Comparison of ENCODE assay signal across 18 cellular contexts in the genomic region with DNA sequence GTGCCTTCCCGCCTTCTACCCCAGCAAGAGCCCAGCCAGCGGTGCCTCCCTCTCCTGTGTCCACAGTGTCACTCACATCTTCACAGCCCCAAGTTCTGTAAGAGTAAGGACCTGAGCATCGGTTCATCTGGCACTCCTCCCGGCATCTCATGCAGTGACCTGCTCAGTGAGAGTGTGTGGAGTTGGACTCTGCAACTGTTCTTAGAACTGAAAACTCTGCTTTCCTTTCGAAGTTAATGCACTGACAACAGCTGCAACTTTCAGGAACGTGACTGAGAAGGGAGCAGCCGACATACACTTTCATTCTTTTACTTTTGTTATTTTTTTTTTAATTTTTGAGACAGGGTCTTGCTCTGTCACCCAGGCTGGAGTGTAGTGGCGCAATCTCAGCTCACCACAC. TPM values are rescaled to one million over a fixed set of nuclear protein-coding genes. Genes with fewer than 3 reads are reported as not detected.
DNase-seq lines count a peak whose midpoint lies in the region; ATAC-seq and TF ChIP-seq lines count a peak whose summit lies in the region.
"Had no signal": no experiment of that assay in that cellular context is flagged by ENCODE, and none has a peak within 500 bp of the region (broad histone marks: within the 10 kb centered on the region; RNA-seq: fewer than 3 reads in every experiment).

No MANE protein-coding gene starts in this region.

- no peak for DNase-seq in H9
- peak; percentile 50 for DNase-seq in MM.1S
- DNase-seq in Panc1 (ENCODE audit: low read depth, low spot score) = no peak
- DNase-seq in activated T-cell treated with anti-CD3 and anti-CD28 coated beads for 4 hours = no peak
- DNase-seq in NCI-H128 (lab: John Stamatoyannopoulos, UW; ENCODE audit: unreplicated experiment) = no peak
- DNase-seq: AML-193; Caco-2; Calu3; CD4-positive, alpha-beta T cell; CD8-positive, alpha-beta T cell; DMS79 treated with DMSO at 0.1 percent for 48 hours; GF-D8 had no signal

- no peaks in the 10 kb centered on the region for H3K79me1 ChIP-seq in H9 (ENCODE audit: insufficient read depth, low read depth, low read length, poor library complexity, severe bottlenecking)

- no peak overlapping the region for H4K5ac ChIP-seq in H9 (ENCODE audit: insufficient read length, low read depth, low read length)

- no peaks in the 10 kb centered on the region for H3K23me2 ChIP-seq in H9 (ENCODE audit: insufficient read length, low read depth, low read length, poor library complexity, severe bottlenecking)

- ATAC-seq in Panc1 = no peak
- ATAC-seq in HG02642 (IDR thresholded peaks at IDR 0.05; ENCODE audit: poor library complexity, unreplicated experiment) = no peak
- ATAC-seq: A549; CD8-positive, alpha-beta T cell had no signal

- H2BK15ac ChIP-seq in H9 (ENCODE audit: low read depth, low read length) = peak overlapping the region; percentile 97; the same call in 1 of the 2 replicates

- BruUV-seq in Panc1 (replicated peaks; lab: Mats Ljungman, UMichigan) = TSS peak; percentile 40

- no peak overlapping the region for H4K8ac ChIP-seq in H9 (replicated peaks; ENCODE audit: insufficient read length, low read depth, low read length)

- H2BK5ac ChIP-seq in H9 (ENCODE audit: insufficient read length, low read length) = no peak overlapping the region

- CTCF ChIA-PET in Panc1 (lab: Charles Lee) = no interaction called here

- H4K20me1 ChIP-seq in H9 (ENCODE audit: control insufficient read depth, insufficient read depth, insufficient read length) (no peaks in the 10 kb centered on the region), MM.1S (ENCODE audit: insufficient read depth, low read length) (no peaks in the 10 kb centered on the region)

- in situ Hi-C loops in Panc1 (cut with HindIII; ENCODE audit: low pct_unique_long_range_greater_than_20kb, low sequenced_read_pairs) = no loop called here

- H3K4me2 ChIP-seq in H9 (ENCODE audit: insufficient read depth, insufficient read length, low read length) (no peak overlapping the region), MM.1S (ENCODE audit: low read depth, low read length) (no peak overlapping the region)
- H3K4me2 ChIP-seq: A549; BLaER1 treated with 17β-estradiol and CSF1 and Interleukin-3, amounts not matched to agents 10 nM and 100 nM had no signal

- peak overlapping the region in 1 of 3 experiments; percentile 34; a peak in 1 of 7 replicates for H3K27ac Mint-ChIP-seq in H9
- H3K27ac Mint-ChIP-seq: B cell; CD4-positive, alpha-beta T cell; CD8-positive, alpha-beta T cell had no signal

- H2BK120ac ChIP-seq in H9 (ENCODE audit: low read depth, low read length, poor library complexity, severe bottlenecking) = no peak overlapping the region

- no CpG with 5 or more reads among the region's 8 CpGs for WGBS in H9 (ENCODE audit: extremely low coverage, insufficient read length, low lambda C conversion rate)

- no peaks in the 10 kb centered on the region for H3F3A ChIP-seq in MM.1S (ENCODE audit: insufficient read depth, low read length)

- H3K4me3 ChIP-seq in MM.1S (ENCODE audit: low read length) = no peak overlapping the region
- H3K4me3 ChIP-seq in Panc1 (ENCODE audit: low read depth in 2 of 2, low read length in 2 of 2) = no peak overlapping the region
- H3K4me3 ChIP-seq: A549; BLaER1 treated with 17β-estradiol and CSF1 and Interleukin-3, amounts not matched to agents 10 nM and 100 nM had no signal

- POLR2A ChIA-PET in Panc1 (lab: Charles Lee) = interaction anchor here (0.5 to 0.9 kb wide), 2 partner anchors 17 to 44 kb away, joined by 3 to 4 read pairs; no protein-coding TSS in a partner anchor

- H2AK5ac ChIP-seq in H9 (ENCODE audit: insufficient read length, low read length) = no peak overlapping the region

- H3K27me3 ChIP-seq in H9 (ENCODE audit: insufficient read depth, low read length) (no peaks in the 10 kb centered on the region), MM.1S (replicated peaks; ENCODE audit: insufficient read depth, low read length) (no peaks in the 10 kb centered on the region), Panc1 (ENCODE audit: control insufficient read depth, insufficient read depth, low read length) (no peaks in the 10 kb centered on the region)
- H3K27me3 ChIP-seq: BLaER1 treated with 17β-estradiol and CSF1 and Interleukin-3, amounts not matched to agents 10 nM and 100 nM had no signal

- H3K36me3 ChIP-seq in MM.1S (replicated peaks; ENCODE audit: insufficient read depth, low read length) (no peaks in the 10 kb centered on the region), Panc1 (ENCODE audit: control insufficient read depth, insufficient read depth, low read length) (no peaks in the 10 kb centered on the region)

- TF ChIP-seq CTCF in H9 (conservative IDR thresholded peaks at IDR 0.05) (no peak), MM.1S (IDR thresholded peaks at IDR 0.05; ENCODE audit: low read length) (no peak), Panc1 (IDR thresholded peaks at IDR 0.05) (no peak)

- H3T11ph ChIP-seq in H9 (ENCODE audit: low read length) = no peak overlapping the region

- H3K4me1 ChIP-seq in H9 (ENCODE audit: insufficient read depth, low read length) (no peaks in the 10 kb centered on the region), MM.1S (ENCODE audit: low read length) (peaks cover 4% of the 10 kb centered on the region; the same call in 1 of the 2 replicates), Panc1 (ENCODE audit: control insufficient read depth, insufficient read depth, low read length) (no peaks in the 10 kb centered on the region)
- H3K4me1 ChIP-seq: Caco-2 had no signal

- H3K14ac ChIP-seq in H9 (ENCODE audit: insufficient read depth, low read length) = no peak overlapping the region

- no peak overlapping the region for H4K91ac ChIP-seq in H9 (ENCODE audit: insufficient read length, low read depth, low read length)

- peaks cover 17 to 55% (median 46%) of the 10 kb centered on the region in 3 experiments; a peak in 6 of 7 replicates for H3K36me3 Mint-ChIP-seq in H9 (ENCODE audit: insufficient read depth in 1 of 3, low read depth in 3 of 3)

- no peaks in the 10 kb centered on the region for H3K79me2 ChIP-seq in H9 (ENCODE audit: insufficient read depth, low read length)
- H3K79me2 ChIP-seq in MM.1S (ENCODE audit: low read length) = no peaks in the 10 kb centered on the region

- no peak overlapping the region for H3K4ac ChIP-seq in H9 (ENCODE audit: low read depth, low read length)

- intact Hi-C loops in Panc1 (cut with micrococcal nuclease; ENCODE audit: unreplicated experiment) = no loop called here

- no peak overlapping the region for H3K9ac ChIP-seq in H9 (ENCODE audit: extremely low read depth, insufficient read length, low read length)
- H3K9ac ChIP-seq in MM.1S (ENCODE audit: low read length) = no peak overlapping the region
- H3K9ac ChIP-seq: BLaER1 treated with 17β-estradiol and CSF1 and Interleukin-3, amounts not matched to agents 10 nM and 100 nM had no signal

- no peak overlapping the region for H3K23ac ChIP-seq in H9 (ENCODE audit: insufficient read length, low read depth, low read length)

- H3K9me3 ChIP-seq in H9 (ENCODE audit: control insufficient read depth, low read depth, low read length) (no peaks in the 10 kb centered on the region), MM.1S (replicated peaks; ENCODE audit: insufficient read depth, low read length) (no peaks in the 10 kb centered on the region), Panc1 (ENCODE audit: control insufficient read depth, insufficient read depth, low read depth, low read length) (no peaks in the 10 kb centered on the region; the same call in 1 of the 2 replicates)

- no peak overlapping the region for H3K18ac ChIP-seq in H9 (ENCODE audit: insufficient read length, low read depth, low read length)

- no peak overlapping the region for H2BK12ac ChIP-seq in H9 (ENCODE audit: insufficient read length, low read depth, low read length)

- H2AFZ ChIP-seq in H9 (ENCODE audit: low read length) = no peak overlapping the region
- no peak overlapping the region for H2AFZ ChIP-seq in MM.1S (ENCODE audit: low read length)

- no peak overlapping the region for H2BK20ac ChIP-seq in H9 (ENCODE audit: low read depth, low read length, poor library complexity, severe bottlenecking)

- no peak overlapping the region for H3K56ac ChIP-seq in H9 (ENCODE audit: insufficient read length, low read depth, low read length)

- no peak overlapping the region for H3K4me3 Mint-ChIP-seq in H9
- H3K4me3 Mint-ChIP-seq: B cell; CD4-positive, alpha-beta T cell; CD8-positive, alpha-beta T cell had no signal

- no peaks in the 10 kb centered on the region for H3K4me1 Mint-ChIP-seq in H9
- H3K4me1 Mint-ChIP-seq: B cell had no signal

- H3K9me3 Mint-ChIP-seq in H9 = peaks cover 0 to 3% of the 10 kb centered on the region in 2 experiments; a peak in 1 of 5 replicates

- no peaks in the 10 kb centered on the region for H3K9me2 ChIP-seq in MM.1S (replicated peaks; ENCODE audit: insufficient read depth, low read length)

- H3K27ac ChIP-seq in H9 (ENCODE audit: insufficient read length, low read depth, low read length) (no peak overlapping the region), MM.1S (ENCODE audit: low read length) (no peak overlapping the region), Panc1 (ENCODE audit: low read length) (no peak overlapping the region)
- H3K27ac ChIP-seq: 22Rv1; BLaER1 treated with 17β-estradiol and CSF1 and Interleukin-3, amounts not matched to agents 10 nM and 100 nM; C4-2B had no signal

- no peaks in the 10 kb centered on the region for H3K27me3 Mint-ChIP-seq in H9 (ENCODE audit: low read depth)
- H3K27me3 Mint-ChIP-seq: B cell; CD4-positive, alpha-beta T cell had no signal

RNA-seq across cellular contexts. Expression of gene CEP89, which starts 41.2 kb away (rescaled TPM):
- total RNA-seq in H9 (2021) = 21.4 and 22.1 TPM in 2 replicates
- 39.9 TPM for total RNA-seq in Panc1 (2021; ENCODE audit: unreplicated experiment)
- 31.0 TPM for polyA plus RNA-seq in Panc1 (2012; ENCODE audit: insufficient read length)

RNA-seq across cellular contexts. Expression of gene FAAP24, which starts 41.5 kb away (rescaled TPM):
- total RNA-seq in H9 (2021) (6.0 and 7.2 TPM in 2 replicates), Panc1 (2021; ENCODE audit: unreplicated experiment) (16.0 TPM)
- polyA plus RNA-seq in Panc1 (2012; ENCODE audit: insufficient read length) = 10.7 TPM
